ENCODE assay signal across 1 cellular context in genomic region chr19:46573679-46574522, GRCh38.
TF ChIP-seq lines count a peak whose summit lies in the region.

No MANE protein-coding gene starts in this region.

TF ChIP-seq in HepG2, 621 proteins besides CTCF, POLR2A, EP300 and RAD21 (continues in another document):
- TF ChIP-seq MTA1 (CRISPR knock-in tag; IDR thresholded peaks at IDR 0.05; ENCODE audit: borderline replicate concordance) = no peak
- TF ChIP-seq PRMT3 (CRISPR knock-in tag; IDR thresholded peaks at IDR 0.05; ENCODE audit: borderline replicate concordance, low read depth) = no peak
- TF ChIP-seq ZNF256 (CRISPR knock-in tag; conservative IDR thresholded peaks at IDR 0.05) = no peak
- no peak for TF ChIP-seq ZNF44 (CRISPR knock-in tag; IDR thresholded peaks at IDR 0.05)
- TF ChIP-seq ZMAT3 (CRISPR knock-in tag; conservative IDR thresholded peaks at IDR 0.05) = no peak
- TF ChIP-seq MBNL3 (CRISPR knock-in tag; conservative IDR thresholded peaks at IDR 0.05) = no peak
- TF ChIP-seq ZNF879 (CRISPR knock-in tag; IDR thresholded peaks at IDR 0.05) = no peak
- peak; percentile 95 for TF ChIP-seq ZNF460 (CRISPR knock-in tag; IDR thresholded peaks at IDR 0.05; ENCODE audit: borderline replicate concordance)
- TF ChIP-seq KMT2A (CRISPR knock-in tag; IDR thresholded peaks at IDR 0.05) = no peak
- no peak for TF ChIP-seq GATA4 (IDR thresholded peaks at IDR 0.05; ENCODE audit: borderline replicate concordance, low read depth)
- TF ChIP-seq ZEB1 (IDR thresholded peaks at IDR 0.05; ENCODE audit: insufficient replicate concordance, low read depth) = no peak
- TF ChIP-seq, protein P1, sequence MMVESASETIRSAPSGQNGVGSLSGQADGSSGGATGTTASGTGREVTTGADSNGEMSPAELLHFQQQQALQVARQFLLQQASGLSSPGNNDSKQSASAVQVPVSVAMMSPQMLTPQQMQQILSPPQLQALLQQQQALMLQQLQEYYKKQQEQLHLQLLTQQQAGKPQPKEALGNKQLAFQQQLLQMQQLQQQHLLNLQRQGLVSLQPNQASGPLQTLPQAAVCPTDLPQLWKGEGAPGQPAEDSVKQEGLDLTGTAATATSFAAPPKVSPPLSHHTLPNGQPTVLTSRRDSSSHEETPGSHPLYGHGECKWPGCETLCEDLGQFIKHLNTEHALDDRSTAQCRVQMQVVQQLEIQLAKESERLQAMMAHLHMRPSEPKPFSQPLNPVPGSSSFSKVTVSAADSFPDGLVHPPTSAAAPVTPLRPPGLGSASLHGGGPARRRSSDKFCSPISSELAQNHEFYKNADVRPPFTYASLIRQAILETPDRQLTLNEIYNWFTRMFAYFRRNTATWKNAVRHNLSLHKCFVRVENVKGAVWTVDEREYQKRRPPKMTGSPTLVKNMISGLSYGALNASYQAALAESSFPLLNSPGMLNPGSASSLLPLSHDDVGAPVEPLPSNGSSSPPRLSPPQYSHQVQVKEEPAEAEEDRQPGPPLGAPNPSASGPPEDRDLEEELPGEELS (CRISPR knock-in tag; IDR thresholded peaks at IDR 0.05) = no peak
- TF ChIP-seq, protein P2, sequence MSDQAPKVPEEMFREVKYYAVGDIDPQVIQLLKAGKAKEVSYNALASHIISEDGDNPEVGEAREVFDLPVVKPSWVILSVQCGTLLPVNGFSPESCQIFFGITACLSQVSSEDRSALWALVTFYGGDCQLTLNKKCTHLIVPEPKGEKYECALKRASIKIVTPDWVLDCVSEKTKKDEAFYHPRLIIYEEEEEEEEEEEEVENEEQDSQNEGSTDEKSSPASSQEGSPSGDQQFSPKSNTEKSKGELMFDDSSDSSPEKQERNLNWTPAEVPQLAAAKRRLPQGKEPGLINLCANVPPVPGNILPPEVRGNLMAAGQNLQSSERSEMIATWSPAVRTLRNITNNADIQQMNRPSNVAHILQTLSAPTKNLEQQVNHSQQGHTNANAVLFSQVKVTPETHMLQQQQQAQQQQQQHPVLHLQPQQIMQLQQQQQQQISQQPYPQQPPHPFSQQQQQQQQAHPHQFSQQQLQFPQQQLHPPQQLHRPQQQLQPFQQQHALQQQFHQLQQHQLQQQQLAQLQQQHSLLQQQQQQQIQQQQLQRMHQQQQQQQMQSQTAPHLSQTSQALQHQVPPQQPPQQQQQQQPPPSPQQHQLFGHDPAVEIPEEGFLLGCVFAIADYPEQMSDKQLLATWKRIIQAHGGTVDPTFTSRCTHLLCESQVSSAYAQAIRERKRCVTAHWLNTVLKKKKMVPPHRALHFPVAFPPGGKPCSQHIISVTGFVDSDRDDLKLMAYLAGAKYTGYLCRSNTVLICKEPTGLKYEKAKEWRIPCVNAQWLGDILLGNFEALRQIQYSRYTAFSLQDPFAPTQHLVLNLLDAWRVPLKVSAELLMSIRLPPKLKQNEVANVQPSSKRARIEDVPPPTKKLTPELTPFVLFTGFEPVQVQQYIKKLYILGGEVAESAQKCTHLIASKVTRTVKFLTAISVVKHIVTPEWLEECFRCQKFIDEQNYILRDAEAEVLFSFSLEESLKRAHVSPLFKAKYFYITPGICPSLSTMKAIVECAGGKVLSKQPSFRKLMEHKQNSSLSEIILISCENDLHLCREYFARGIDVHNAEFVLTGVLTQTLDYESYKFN (CRISPR knock-in tag; conservative IDR thresholded peaks at IDR 0.05) = peak; percentile 39; the same call in 1 of the 2 replicates
- no peak for TF ChIP-seq ZBTB20 (CRISPR knock-in tag; IDR thresholded peaks at IDR 0.05; ENCODE audit: borderline replicate concordance, low read depth)
- no peak for TF ChIP-seq ZSCAN20 (CRISPR knock-in tag; IDR thresholded peaks at IDR 0.05; ENCODE audit: borderline replicate concordance)
- TF ChIP-seq NPAS2 (CRISPR knock-in tag; IDR thresholded peaks at IDR 0.05; ENCODE audit: borderline replicate concordance) = no peak
- TF ChIP-seq, protein P3, sequence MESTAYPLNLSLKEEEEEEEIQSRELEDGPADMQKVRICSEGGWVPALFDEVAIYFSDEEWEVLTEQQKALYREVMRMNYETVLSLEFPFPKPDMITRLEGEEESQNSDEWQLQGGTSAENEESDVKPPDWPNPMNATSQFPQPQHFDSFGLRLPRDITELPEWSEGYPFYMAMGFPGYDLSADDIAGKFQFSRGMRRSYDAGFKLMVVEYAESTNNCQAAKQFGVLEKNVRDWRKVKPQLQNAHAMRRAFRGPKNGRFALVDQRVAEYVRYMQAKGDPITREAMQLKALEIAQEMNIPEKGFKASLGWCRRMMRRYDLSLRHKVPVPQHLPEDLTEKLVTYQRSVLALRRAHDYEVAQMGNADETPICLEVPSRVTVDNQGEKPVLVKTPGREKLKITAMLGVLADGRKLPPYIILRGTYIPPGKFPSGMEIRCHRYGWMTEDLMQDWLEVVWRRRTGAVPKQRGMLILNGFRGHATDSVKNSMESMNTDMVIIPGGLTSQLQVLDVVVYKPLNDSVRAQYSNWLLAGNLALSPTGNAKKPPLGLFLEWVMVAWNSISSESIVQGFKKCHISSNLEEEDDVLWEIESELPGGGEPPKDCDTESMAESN (CRISPR knock-in tag; conservative IDR thresholded peaks at IDR 0.05) = no peak
- no peak for TF ChIP-seq ELF4 (CRISPR knock-in tag; IDR thresholded peaks at IDR 0.05; ENCODE audit: borderline replicate concordance)
- no peak for TF ChIP-seq ZNF484 (CRISPR knock-in tag; IDR thresholded peaks at IDR 0.05; ENCODE audit: borderline replicate concordance, low read depth)
- TF ChIP-seq CEBPB (IDR thresholded peaks at IDR 0.05; ENCODE audit: borderline replicate concordance, low read depth, low read length) = peak; percentile 44; the same call in 1 of the 2 replicates
- TF ChIP-seq ZMYM3 (CRISPR knock-in tag; IDR thresholded peaks at IDR 0.05) = peak; percentile 14; the same call in 1 of the 2 replicates
- TF ChIP-seq ZNF543 (CRISPR knock-in tag; IDR thresholded peaks at IDR 0.05) = no peak
- TF ChIP-seq FOXP1 (IDR thresholded peaks at IDR 0.05) = no peak
- TF ChIP-seq FOXP1 (CRISPR knock-in tag; IDR thresholded peaks at IDR 0.05) = 0 out of 2 replicates have a peak, but pooled peaks have one; percentile 8
- TF ChIP-seq ONECUT2 (CRISPR knock-in tag; IDR thresholded peaks at IDR 0.05) = peak; percentile 62
- no peak for TF ChIP-seq POLR2AphosphoS5 (IDR thresholded peaks at IDR 0.05; ENCODE audit: low read depth, low read length)
- no peak for TF ChIP-seq SP4 (CRISPR knock-in tag; IDR thresholded peaks at IDR 0.05)
- TF ChIP-seq ZNF7 (CRISPR knock-in tag; IDR thresholded peaks at IDR 0.05) = 0 out of 2 replicates have a peak, but pooled peaks have one; percentile 5
- TF ChIP-seq RARG (CRISPR knock-in tag; IDR thresholded peaks at IDR 0.05; ENCODE audit: low read depth) = no peak
- TF ChIP-seq BCL6 (CRISPR knock-in tag; IDR thresholded peaks at IDR 0.05) = no peak
- no peak for TF ChIP-seq MIER3 (CRISPR knock-in tag; IDR thresholded peaks at IDR 0.05; ENCODE audit: borderline replicate concordance)
- no peak for TF ChIP-seq ZKSCAN1 (IDR thresholded peaks at IDR 0.05; ENCODE audit: low read length)
- no peak for TF ChIP-seq ZNF724P (CRISPR knock-in tag; IDR thresholded peaks at IDR 0.05; ENCODE audit: borderline replicate concordance)
- no peak for TF ChIP-seq SAP130 (CRISPR knock-in tag; IDR thresholded peaks at IDR 0.05; ENCODE audit: low read depth)
- TF ChIP-seq ZNF362 (CRISPR knock-in tag; IDR thresholded peaks at IDR 0.05; ENCODE audit: borderline replicate concordance) = 0 out of 2 replicates have a peak, but pooled peaks have one; percentile 41
- TF ChIP-seq DMAP1 (CRISPR knock-in tag; IDR thresholded peaks at IDR 0.05) = no peak
- TF ChIP-seq TOPORS (CRISPR knock-in tag; IDR thresholded peaks at IDR 0.05) = no peak
- no peak for TF ChIP-seq TFDP1 (CRISPR knock-in tag; IDR thresholded peaks at IDR 0.05; ENCODE audit: borderline replicate concordance)
- TF ChIP-seq STAT5B (CRISPR knock-in tag; IDR thresholded peaks at IDR 0.05) = no peak
- TF ChIP-seq ETV6 (CRISPR knock-in tag; conservative IDR thresholded peaks at IDR 0.05) = no peak
- no peak for TF ChIP-seq ZNF878 (CRISPR knock-in tag; IDR thresholded peaks at IDR 0.05)
- no peak for TF ChIP-seq ARID3A (IDR thresholded peaks at IDR 0.05; ENCODE audit: low read depth, low read length)
- TF ChIP-seq ZNF24 (IDR thresholded peaks at IDR 0.05) = no peak
- TF ChIP-seq ZNF781 (CRISPR knock-in tag; IDR thresholded peaks at IDR 0.05; ENCODE audit: borderline replicate concordance, not compliant biosample characterization) = no peak
- no peak for TF ChIP-seq PHF21A (CRISPR knock-in tag; IDR thresholded peaks at IDR 0.05)
- 0 out of 2 replicates have a peak, but pooled peaks have one; percentile 21 for TF ChIP-seq HNF4A (CRISPR knock-in tag; IDR thresholded peaks at IDR 0.05)
- no peak for TF ChIP-seq KLF11 (CRISPR knock-in tag; IDR thresholded peaks at IDR 0.05)
- TF ChIP-seq SALL1 (CRISPR knock-in tag; IDR thresholded peaks at IDR 0.05) = 0 out of 2 replicates have a peak, but pooled peaks have one; percentile 12
- no peak for TF ChIP-seq SOX13 (IDR thresholded peaks at IDR 0.05)
- TF ChIP-seq SOX13 (CRISPR knock-in tag; conservative IDR thresholded peaks at IDR 0.05 in 1 of 2, IDR thresholded peaks at IDR 0.05 in 1 of 2) = peak in 1 of 2 experiments; percentile 57; a peak in 1 of 4 replicates
- TF ChIP-seq ZFP41 (CRISPR knock-in tag; IDR thresholded peaks at IDR 0.05; ENCODE audit: borderline replicate concordance) = no peak
- no peak for TF ChIP-seq RFXANK (CRISPR knock-in tag; IDR thresholded peaks at IDR 0.05)
- TF ChIP-seq HNRNPH1 (optimal IDR thresholded peaks at IDR 0.05; ENCODE audit: low read depth, low read length) = no peak
- TF ChIP-seq NR2C2 (CRISPR knock-in tag; IDR thresholded peaks at IDR 0.05; ENCODE audit: borderline replicate concordance) = no peak
- TF ChIP-seq CBX5 (CRISPR knock-in tag; IDR thresholded peaks at IDR 0.05; ENCODE audit: borderline replicate concordance) = no peak
- no peak for TF ChIP-seq MEIS2 (CRISPR knock-in tag; IDR thresholded peaks at IDR 0.05)
- no peak for TF ChIP-seq NFATC3 (CRISPR knock-in tag; IDR thresholded peaks at IDR 0.05)
- no peak for TF ChIP-seq KDM5A (IDR thresholded peaks at IDR 0.05; ENCODE audit: borderline replicate concordance, low read length)
- TF ChIP-seq SCMH1 (CRISPR knock-in tag; IDR thresholded peaks at IDR 0.05; ENCODE audit: borderline replicate concordance) = no peak
- TF ChIP-seq BRCA1 (CRISPR knock-in tag; IDR thresholded peaks at IDR 0.05) = no peak
- no peak for TF ChIP-seq ZNF431 (CRISPR knock-in tag; IDR thresholded peaks at IDR 0.05; ENCODE audit: borderline replicate concordance, low read depth)
- TF ChIP-seq GATAD2A (CRISPR knock-in tag; IDR thresholded peaks at IDR 0.05) = peak; percentile 43; the same call in 1 of the 2 replicates
- no peak for TF ChIP-seq ZSCAN22 (CRISPR knock-in tag; IDR thresholded peaks at IDR 0.05)
- TF ChIP-seq ELK4 (CRISPR knock-in tag; IDR thresholded peaks at IDR 0.05; ENCODE audit: borderline replicate concordance) = no peak
- TF ChIP-seq HOXD1 (CRISPR knock-in tag; IDR thresholded peaks at IDR 0.05) = no peak
- no peak for TF ChIP-seq CEBPG (CRISPR knock-in tag; IDR thresholded peaks at IDR 0.05)
- TF ChIP-seq ZNF367 (CRISPR knock-in tag; IDR thresholded peaks at IDR 0.05; ENCODE audit: borderline replicate concordance) = no peak
- no peak for TF ChIP-seq ZFP36L1 (CRISPR knock-in tag; IDR thresholded peaks at IDR 0.05)
- no peak for TF ChIP-seq MAFF (IDR thresholded peaks at IDR 0.05; ENCODE audit: low read depth, low read length)
- no peak for TF ChIP-seq POLR2AphosphoS2 (IDR thresholded peaks at IDR 0.05; ENCODE audit: low read depth, low read length)
